ENCODE assay signal across 12 cellular contexts in genomic region chr2:230723363-230723762, GRCh38. TPM values are rescaled to one million over a fixed set of nuclear protein-coding genes. Genes with fewer than 3 reads are reported as not detected.
A peak's percentile ranks its signal among the peaks of the same experiment; 100 is the strongest.
DNase-seq lines count a peak whose midpoint lies in the region; ATAC-seq, FAIRE-seq and TF ChIP-seq lines count a peak whose summit lies in the region.
"Had no signal": no experiment of that assay in that cellular context is flagged by ENCODE, and none has a peak within 500 bp of the region (broad histone marks: within the 10 kb centered on the region; RNA-seq: fewer than 3 reads in every experiment).

No MANE protein-coding gene starts in this region.

- no peaks in the 10 kb centered on the region for H3K9me3 ChIP-seq in T-helper 17 cell (ENCODE audit: control insufficient read depth, low read length, poor library complexity, severe bottlenecking)
- H3K9me3 ChIP-seq in HepG2 (ENCODE audit: low read length): no peaks in the 10 kb centered on the region
- H3K9me3 ChIP-seq: ascending aorta had no signal

- H3K27me3 ChIP-seq in GM23338 (ENCODE audit: insufficient read depth) (no peaks in the 10 kb centered on the region), HepG2 (ENCODE audit: control insufficient read depth in 1 of 2, insufficient read depth in 2 of 2, low read length in 2 of 2) (no peaks in the 10 kb centered on the region)
- H3K27me3 ChIP-seq: ascending aorta had no signal

- ATAC-seq in GM23338 (peak; percentile 45), T-helper 17 cell (peak; percentile 92), HG03196 (IDR thresholded peaks at IDR 0.05; ENCODE audit: unreplicated experiment) (no peak), HepG2 (no peak), GM18498 (IDR thresholded peaks at IDR 0.05; ENCODE audit: unreplicated experiment) (no peak)

- DNase-seq in GM23338 (ENCODE audit: low spot score) (no peak), T-helper 17 cell (peak in 2 of 3 donors; percentile 7 to 19), nephron progenitor cell (no peak), T1000 (lab: John Stamatoyannopoulos, UW) (no peak), HepG2 (ENCODE audit: low spot score) (no peak)
- DNase-seq: DMS 273 treated with DMSO at 0.1 percent for 48 hours, kidney had no signal

- no peak for TF ChIP-seq CTCF in GM23338 (conservative IDR thresholded peaks at IDR 0.05; ENCODE audit: low read depth in 2 of 2)
- TF ChIP-seq CTCF in nephron progenitor cell (IDR thresholded peaks at IDR 0.05): no peak
- no peak for TF ChIP-seq CTCF in HepG2 (CRISPR knock-in tag; IDR thresholded peaks at IDR 0.05)

- H3K27ac Mint-ChIP-seq in GM23338 (0 out of 2 replicates have a peak overlapping the region, but pooled peaks have one; percentile 68), T-helper 17 cell (peak overlapping the region; percentile 93), nephron progenitor cell (peak overlapping the region; percentile 77)
- H3K27ac Mint-ChIP-seq in activated naive CD4-positive, alpha-beta T cell treated with anti-CD3 and anti-CD28 coated beads, Interleukin-2, amount 50 U/mL, for 24 hours: peak overlapping the region; percentile 89

- POLR2A ChIA-PET in HepG2 (lab: Yijun Ruan, JAX): no interaction called here

- H3K27me3 Mint-ChIP-seq in GM23338 (ENCODE audit: insufficient read depth, low read depth, poor library complexity) (peaks cover 3% of the 10 kb centered on the region), T-helper 17 cell (no peaks in the 10 kb centered on the region), nephron progenitor cell (ENCODE audit: low read depth, poor library complexity) (peaks cover 2% of the 10 kb centered on the region)
- no peaks in the 10 kb centered on the region for H3K27me3 Mint-ChIP-seq in activated naive CD4-positive, alpha-beta T cell treated with anti-CD3 and anti-CD28 coated beads, Interleukin-2, amount 50 U/mL, for 24 hours

- TF ChIP-seq RAD21 in HepG2 (CRISPR knock-in tag; IDR thresholded peaks at IDR 0.05): no peak

- H3K9ac ChIP-seq in HepG2 (ENCODE audit: insufficient read depth, low read depth, low read length): no peak overlapping the region
- H3K9ac ChIP-seq: parathyroid adenoma had no signal

- BruUV-seq in HepG2 (replicated peaks; lab: Mats Ljungman, UMichigan): no TSS peak

- intact Hi-C loops in HepG2 (cut with micrococcal nuclease; ENCODE audit: unreplicated experiment): no loop called here

- 95% methylated on average over 2 of the region's 2 CpGs for WGBS in HepG2 (ENCODE audit: low lambda C conversion rate)

- peaks cover 24% of the 10 kb centered on the region; the same call in 2 of the 3 replicates for H3K36me3 Mint-ChIP-seq in GM23338 (ENCODE audit: low read depth)
- no peaks in the 10 kb centered on the region for H3K36me3 Mint-ChIP-seq in T-helper 17 cell (ENCODE audit: low read depth)
- H3K36me3 Mint-ChIP-seq in activated naive CD4-positive, alpha-beta T cell treated with anti-CD3 and anti-CD28 coated beads, Interleukin-2, amount 50 U/mL, for 24 hours: peaks cover 5% of the 10 kb centered on the region
- peaks cover 37% of the 10 kb centered on the region for H3K36me3 Mint-ChIP-seq in nephron progenitor cell (ENCODE audit: low read depth)

- TF ChIP-seq EP300 in HepG2 (IDR thresholded peaks at IDR 0.05; ENCODE audit: low read depth in 2 of 2, low read length in 2 of 2): no peak
- no peak for TF ChIP-seq EP300 in HepG2 (CRISPR knock-in tag; IDR thresholded peaks at IDR 0.05; ENCODE audit: borderline replicate concordance)

- H3K4me3 Mint-ChIP-seq in GM23338: no peak overlapping the region
- peak overlapping the region; percentile 85 for H3K4me3 Mint-ChIP-seq in T-helper 17 cell
- peak overlapping the region; percentile 86 for H3K4me3 Mint-ChIP-seq in activated naive CD4-positive, alpha-beta T cell treated with anti-CD3 and anti-CD28 coated beads, Interleukin-2, amount 50 U/mL, for 24 hours
- H3K4me3 Mint-ChIP-seq in nephron progenitor cell: no peak overlapping the region

- CTCF ChIA-PET in HepG2 (lab: Yijun Ruan, JAX; ENCODE audit: low intra/inter-chr PET ratio, low total read pairs): no interaction called here

- no peaks in the 10 kb centered on the region for H3K9me3 Mint-ChIP-seq in GM23338
- H3K9me3 Mint-ChIP-seq in activated naive CD4-positive, alpha-beta T cell treated with anti-CD3 and anti-CD28 coated beads, Interleukin-2, amount 50 U/mL, for 24 hours: no peaks in the 10 kb centered on the region
- no peaks in the 10 kb centered on the region for H3K9me3 Mint-ChIP-seq in nephron progenitor cell

- no peaks in the 10 kb centered on the region for H3F3A ChIP-seq in GM23338 (replicated peaks; ENCODE audit: low read depth)

- H3K27ac ChIP-seq in GM23338 (ENCODE audit: low read depth) (0 out of 2 replicates have a peak overlapping the region, but pooled peaks have one; percentile 24), HepG2 (ENCODE audit: extremely low read length, insufficient read depth, low read length) (no peak overlapping the region)
- H3K27ac ChIP-seq: parathyroid adenoma had no signal

- H3K4me1 Mint-ChIP-seq in GM23338 (peaks cover 60% of the 10 kb centered on the region), T-helper 17 cell (peaks cover 46% of the 10 kb centered on the region), nephron progenitor cell (peaks cover 34% of the 10 kb centered on the region)
- peaks cover 75% of the 10 kb centered on the region for H3K4me1 Mint-ChIP-seq in activated naive CD4-positive, alpha-beta T cell treated with anti-CD3 and anti-CD28 coated beads, Interleukin-2, amount 50 U/mL, for 24 hours

- no peaks in the 10 kb centered on the region for H3K9me2 ChIP-seq in GM23338 (ENCODE audit: insufficient read depth)

- TF ChIP-seq POLR2A in HepG2 (IDR thresholded peaks at IDR 0.05; ENCODE audit: insufficient read depth in 1 of 2, low read depth in 2 of 2, low read length in 2 of 2): no peak

- FAIRE-seq in HepG2 (lab: Jason Lieb, UNC): no peak

- in situ Hi-C loops in HepG2 (cut with HindIII; ENCODE audit: extremely low pct_ligation_motif_present, low pct_unique_long_range_greater_than_20kb): no loop called here

- no peak overlapping the region for H2AFZ ChIP-seq in GM23338
- H2AFZ ChIP-seq in HepG2 (ENCODE audit: low read length): no peak overlapping the region
- H2AFZ ChIP-seq: parathyroid adenoma had no signal

- H4K20me1 ChIP-seq in GM23338 (replicated peaks; ENCODE audit: insufficient read depth) (no peaks in the 10 kb centered on the region), HepG2 (ENCODE audit: insufficient read depth, low read length) (peaks cover 5% of the 10 kb centered on the region)

- H3K79me2 ChIP-seq in GM23338 (replicated peaks; ENCODE audit: insufficient read depth): peaks cover 94% of the 10 kb centered on the region
- H3K79me2 ChIP-seq in HepG2 (ENCODE audit: insufficient read depth, low read length): peaks cover 39% of the 10 kb centered on the region

- peak overlapping the region; percentile 35; the same call in 1 of the 2 replicates for H3K4me2 ChIP-seq in GM23338
- H3K4me2 ChIP-seq in HepG2 (ENCODE audit: low read depth, low read length): no peak overlapping the region

- H3K4me3 ChIP-seq in GM23338: no peak overlapping the region
- H3K4me3 ChIP-seq in HepG2 (replicated peaks in 1 of 3; ENCODE audit: insufficient read depth in 1 of 3, low read depth in 2 of 3, low read length in 3 of 3): no peak overlapping the region
- H3K4me3 ChIP-seq: ascending aorta had no signal

- peaks cover 63% of the 10 kb centered on the region for H3K4me1 ChIP-seq in GM23338 (ENCODE audit: insufficient read depth)
- H3K4me1 ChIP-seq in HepG2 (ENCODE audit: insufficient read depth, low read length): no peaks in the 10 kb centered on the region

- H3K36me3 ChIP-seq in GM23338 (ENCODE audit: insufficient read depth) (no peaks in the 10 kb centered on the region), HepG2 (replicated peaks in 1 of 2; ENCODE audit: control insufficient read depth in 1 of 2, insufficient read depth in 2 of 2, low read length in 2 of 2) (peaks cover 3 to 10% of the 10 kb centered on the region in 2 experiments; a peak in 4 of 5 replicates)

TF ChIP-seq in HepG2, 621 proteins besides CTCF, POLR2A, EP300 and RAD21 (continues in another document):
- TF ChIP-seq NONO (IDR thresholded peaks at IDR 0.05) (no peak), NONO (CRISPR knock-in tag; conservative IDR thresholded peaks at IDR 0.05) (no peak), ZNF468 (CRISPR knock-in tag; IDR thresholded peaks at IDR 0.05) (no peak)

RNA-seq across cellular contexts. Expression of gene CAB39, which starts 10.7 kb away (rescaled TPM):
- total RNA-seq in GM23338 (2014; rRNA removed; shearing (Covaris generic)): 67.5 and 73.9 TPM in 2 replicates
- polyA plus RNA-seq in GM23338 (2016; fragmentation: Nextera tagmentation; extraction: Ambion mirVana) (15.5 and 18.7 TPM in 2 replicates), HepG2 (2011; rRNA removed) (18.8 and 19.3 TPM in 2 replicates)
- total RNA-seq in T-helper 17 cell (10 to 100 TPM; 82.3 to 89.8 TPM), HepG2 (2016; rRNA removed; fragmentation: Illumina TruSeq; extraction: Trizol) (45.3 and 59.5 TPM in 2 replicates)
- 9.2 and 9.7 TPM in 2 replicates for total RNA-seq in HepG2 (2016; cell fraction: cytosol; rRNA removed; fragmentation: Illumina TruSeq; extraction: Trizol; ENCODE audit: low read depth)
- 46.6 and 55.2 TPM in 2 replicates for total RNA-seq in HepG2 (2016; cell fraction: insoluble cytoplasmic fraction; rRNA removed; fragmentation: Illumina TruSeq; extraction: Trizol)
- 21.6 and 23.9 TPM in 2 replicates for total RNA-seq in HepG2 (2016; cell fraction: membrane; rRNA removed; fragmentation: Illumina TruSeq; extraction: Trizol)
- total RNA-seq in HepG2 (2016; cell fraction: nucleus; rRNA removed; fragmentation: Illumina TruSeq; extraction: Trizol): 33.9 and 39.0 TPM in 2 replicates
- 8.2 and 15.0 TPM in 2 replicates for polyA plus RNA-seq in HepG2 (2011; cell fraction: cytosol; rRNA removed)
- polyA plus RNA-seq in HepG2 (2011; cell fraction: nucleus; rRNA removed): 10.7 and 15.8 TPM in 2 replicates
- polyA plus RNA-seq in HepG2 (2012): 26.1 and 26.8 TPM in 2 replicates
- 2.2 and 2.5 TPM in 2 replicates for polyA plus RNA-seq in HepG2 (2016; cell fraction: cytosol; fragmentation: Illumina TruSeq; extraction: Trizol; ENCODE audit: low read depth)
- polyA plus RNA-seq in HepG2 (2016; cell fraction: insoluble cytoplasmic fraction; fragmentation: Illumina TruSeq; extraction: Trizol; ENCODE audit: low read depth): 44.1 and 46.7 TPM in 2 replicates
- 10.7 and 11.2 TPM in 2 replicates for polyA plus RNA-seq in HepG2 (2016; cell fraction: membrane; fragmentation: Illumina TruSeq; extraction: Trizol; ENCODE audit: low read depth)
- polyA plus RNA-seq in HepG2 (2016; cell fraction: nucleus; fragmentation: Illumina TruSeq; extraction: Trizol; ENCODE audit: insufficient read depth, low read depth): 30.1 and 35.6 TPM in 2 replicates
- polyA minus RNA-seq in HepG2 (2011; rRNA and poly(A)+ RNA removed; ENCODE audit: low replicate concordance): 20.0 and 27.9 TPM in 2 replicates
- polyA minus RNA-seq in HepG2 (2011; cell fraction: cytosol; rRNA and poly(A)+ RNA removed): 24.9 and 29.5 TPM in 2 replicates
- 29.0 and 50.4 TPM in 2 replicates for polyA minus RNA-seq in HepG2 (2011; cell fraction: nucleus; rRNA and poly(A)+ RNA removed)

Comparison
In these comparisons a context has a peak if more than half of its experiments do, and no peak if none do; other contexts are left out.
1. ATAC-seq: peak in GM23338 (single experiment) and T-helper 17 cell (single experiment); none in HG03196 (single experiment), HepG2 (single experiment) and GM18498 (single experiment).
2. DNase-seq: peak in T-helper 17 cell (2 of 3); none in GM23338 (single experiment), nephron progenitor cell (single experiment), T1000 (single experiment) and HepG2 (single experiment).
3. H3K4me3 Mint-ChIP-seq: peak in T-helper 17 cell (single experiment) and activated naive CD4-positive, alpha-beta T cell treated with anti-CD3 and anti-CD28 coated beads, Interleukin-2, amount 50 U/mL, for 24 hours (single experiment); none in GM23338 (single experiment) and nephron progenitor cell (single experiment).
4. Peak in every context shown above with its lines, with median percentiles within 50 percentile points of each other: H3K27ac Mint-ChIP-seq.